Comparison of ENCODE assay signal across 1 cellular context in the genomic region with DNA sequence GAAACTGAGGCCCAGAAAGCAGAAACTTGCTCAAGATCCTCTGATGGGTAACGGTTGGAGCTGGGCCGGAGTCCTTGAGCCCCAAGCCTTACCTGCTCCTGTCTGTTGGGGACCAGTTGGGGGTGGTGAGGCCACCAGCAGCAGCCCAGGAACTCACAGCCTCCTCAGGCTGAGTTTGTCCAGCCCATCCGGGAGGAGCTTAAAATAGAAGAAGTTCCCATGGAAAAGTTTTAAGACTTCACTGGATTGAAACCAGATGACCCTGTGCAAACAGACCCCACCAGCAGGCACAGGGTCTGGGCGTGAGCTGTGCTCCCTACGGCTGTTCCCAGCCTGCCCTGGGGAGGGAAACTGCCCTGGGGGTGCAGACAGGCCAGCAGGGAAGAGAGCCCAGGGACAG.
TF ChIP-seq lines count a peak whose summit lies in the region.

No MANE protein-coding gene starts in this region.

TF ChIP-seq in IMR-90, 13 proteins besides CTCF, POLR2A, EP300 and RAD21 (continued from another document):
- TF ChIP-seq RCOR1 (IDR thresholded peaks at IDR 0.05; ENCODE audit: insufficient replicate concordance, low read length) (no peak), CHD1 (IDR thresholded peaks at IDR 0.05; ENCODE audit: low read depth, low read length) (no peak), NFE2L2 (IDR thresholded peaks at IDR 0.05; ENCODE audit: low read depth, low read length) (no peak), RFX5 (IDR thresholded peaks at IDR 0.05; ENCODE audit: low read depth, low read length) (no peak), SMC3 (IDR thresholded peaks at IDR 0.05; ENCODE audit: low read depth, low read length) (no peak), MAZ (IDR thresholded peaks at IDR 0.05; ENCODE audit: borderline replicate concordance, low read depth, low read length) (no peak), CEBPB (IDR thresholded peaks at IDR 0.05; ENCODE audit: low read depth, low read length) (no peak), BHLHE40 (IDR thresholded peaks at IDR 0.05; ENCODE audit: low read depth, low read length) (no peak), FOS (IDR thresholded peaks at IDR 0.05; ENCODE audit: low read depth, low read length) (no peak)
- TF ChIP-seq, protein P1, sequence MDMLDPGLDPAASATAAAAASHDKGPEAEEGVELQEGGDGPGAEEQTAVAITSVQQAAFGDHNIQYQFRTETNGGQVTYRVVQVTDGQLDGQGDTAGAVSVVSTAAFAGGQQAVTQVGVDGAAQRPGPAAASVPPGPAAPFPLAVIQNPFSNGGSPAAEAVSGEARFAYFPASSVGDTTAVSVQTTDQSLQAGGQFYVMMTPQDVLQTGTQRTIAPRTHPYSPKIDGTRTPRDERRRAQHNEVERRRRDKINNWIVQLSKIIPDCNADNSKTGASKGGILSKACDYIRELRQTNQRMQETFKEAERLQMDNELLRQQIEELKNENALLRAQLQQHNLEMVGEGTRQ (IDR thresholded peaks at IDR 0.05; ENCODE audit: low read depth, low read length) = no peak
